20 cellular contexts compared by ENCODE assay signal in the genomic region with DNA sequence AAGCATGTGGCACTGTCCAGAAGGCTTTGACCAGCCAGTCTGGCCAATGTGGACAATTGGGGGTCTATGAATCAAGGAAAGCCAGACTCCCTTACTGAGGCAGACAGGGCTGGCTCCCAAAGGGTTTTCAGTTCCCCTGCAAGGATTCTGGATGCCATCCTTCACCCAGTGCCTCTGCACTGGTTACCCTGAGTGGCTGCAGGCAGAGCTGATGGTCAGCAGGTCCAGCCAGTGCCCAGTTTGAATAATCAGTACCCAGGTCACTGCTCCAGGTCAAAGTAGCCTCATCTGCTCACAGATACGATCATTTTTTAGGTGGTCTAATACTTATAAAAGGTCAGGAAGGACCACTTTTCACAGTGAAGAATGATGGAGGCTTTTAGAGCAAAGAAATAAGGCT.
"Had no signal": no experiment of that assay in that cellular context is flagged by ENCODE, and none has a peak within 500 bp of the region (broad histone marks: within the 10 kb centered on the region; RNA-seq: fewer than 3 reads in every experiment).

No MANE protein-coding gene starts in this region.

- H3K27me3 ChIP-seq: esophagus squamous epithelium, gastrocnemius medialis, left lung had no signal

- H3K27ac Mint-ChIP-seq: mesothelial cell of epicardium had no signal

- H3K4me1 Mint-ChIP-seq: mesothelial cell of epicardium had no signal

- H3K9me3 ChIP-seq: esophagus squamous epithelium, gastrocnemius medialis, heart right ventricle, left lung, lower lobe of right lung, mucosa of descending colon had no signal

- H3K4me3 ChIP-seq: coronary artery, dorsolateral prefrontal cortex, esophagus squamous epithelium, gastrocnemius medialis, heart right ventricle, left lung, lower lobe of right lung, mucosa of descending colon had no signal

- H3K36me3 Mint-ChIP-seq: mesothelial cell of epicardium had no signal

- DNase-seq: dermis blood vessel endothelial cell; dorsolateral prefrontal cortex; effector CD4-positive, alpha-beta T cell; effector memory CD4-positive, alpha-beta T cell; esophagus squamous epithelium; foreskin fibroblast; foreskin melanocyte; gastrocnemius medialis; glutamatergic neuron; head of caudate nucleus; heart right ventricle; hippocampal formation; left cardiac atrium; left lung; left ventricle myocardium superior; lower lobe of right lung; mesenchymal stem cell; mucosa of descending colon had no signal

- H3K27ac ChIP-seq: coronary artery, dorsolateral prefrontal cortex, esophagus squamous epithelium, gastrocnemius medialis, heart right ventricle, left lung, lower lobe of right lung had no signal

- H3K4me3 Mint-ChIP-seq: mesothelial cell of epicardium had no signal

- H3K36me3 ChIP-seq: esophagus squamous epithelium, gastrocnemius medialis, heart right ventricle, left lung, lower lobe of right lung had no signal

- H3K4me1 ChIP-seq: esophagus squamous epithelium, gastrocnemius medialis, heart right ventricle, left lung, lower lobe of right lung had no signal
